In genomic region chr6:26033132-26033941, GRCh38 we compare ENCODE assay signal across 1 cellular context.
TF ChIP-seq lines count a peak whose summit lies in the region.

No MANE protein-coding gene starts in this region.

TF ChIP-seq in HepG2, 621 proteins besides CTCF, POLR2A, EP300 and RAD21 (continued from another document and continues in another):
- TF ChIP-seq, protein P1, sequence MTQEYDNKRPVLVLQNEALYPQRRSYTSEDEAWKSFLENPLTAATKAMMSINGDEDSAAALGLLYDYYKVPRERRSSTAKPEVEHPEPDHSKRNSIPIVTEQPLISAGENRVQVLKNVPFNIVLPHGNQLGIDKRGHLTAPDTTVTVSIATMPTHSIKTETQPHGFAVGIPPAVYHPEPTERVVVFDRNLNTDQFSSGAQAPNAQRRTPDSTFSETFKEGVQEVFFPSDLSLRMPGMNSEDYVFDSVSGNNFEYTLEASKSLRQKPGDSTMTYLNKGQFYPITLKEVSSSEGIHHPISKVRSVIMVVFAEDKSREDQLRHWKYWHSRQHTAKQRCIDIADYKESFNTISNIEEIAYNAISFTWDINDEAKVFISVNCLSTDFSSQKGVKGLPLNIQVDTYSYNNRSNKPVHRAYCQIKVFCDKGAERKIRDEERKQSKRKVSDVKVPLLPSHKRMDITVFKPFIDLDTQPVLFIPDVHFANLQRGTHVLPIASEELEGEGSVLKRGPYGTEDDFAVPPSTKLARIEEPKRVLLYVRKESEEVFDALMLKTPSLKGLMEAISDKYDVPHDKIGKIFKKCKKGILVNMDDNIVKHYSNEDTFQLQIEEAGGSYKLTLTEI (CRISPR knock-in tag; conservative IDR thresholded peaks at IDR 0.05) = no peak
- TF ChIP-seq PRDM10 (CRISPR knock-in tag; IDR thresholded peaks at IDR 0.05; ENCODE audit: low read depth) (no peak), ZNF331 (CRISPR knock-in tag; IDR thresholded peaks at IDR 0.05) (peak; percentile 69; the same call in 1 of the 2 replicates), ZSCAN9 (CRISPR knock-in tag; IDR thresholded peaks at IDR 0.05; ENCODE audit: borderline replicate concordance) (peak; percentile 70; the same call in 1 of the 2 replicates), ZNF589 (CRISPR knock-in tag; conservative IDR thresholded peaks at IDR 0.05) (no peak), HNF4G (IDR thresholded peaks at IDR 0.05; ENCODE audit: borderline replicate concordance, low read depth, low read length) (no peak), HNF4G (CRISPR knock-in tag; IDR thresholded peaks at IDR 0.05; ENCODE audit: borderline replicate concordance, low read depth) (peak; percentile 20; the same call in 1 of the 2 replicates), HNRNPUL1 (IDR thresholded peaks at IDR 0.05; ENCODE audit: low read depth, low read length) (no peak), ZNF724P (CRISPR knock-in tag; IDR thresholded peaks at IDR 0.05; ENCODE audit: borderline replicate concordance) (peak; percentile 36; the same call in 1 of the 2 replicates), SP140L (CRISPR knock-in tag; IDR thresholded peaks at IDR 0.05; ENCODE audit: borderline replicate concordance) (no peak), ZNF569 (CRISPR knock-in tag; IDR thresholded peaks at IDR 0.05; ENCODE audit: borderline replicate concordance) (no peak), ZNF775 (CRISPR knock-in tag; IDR thresholded peaks at IDR 0.05; ENCODE audit: borderline replicate concordance) (no peak), HDAC2 (CRISPR knock-in tag; IDR thresholded peaks at IDR 0.05) (no peak; the same call in none of the 2 replicates), ZNF7 (CRISPR knock-in tag; IDR thresholded peaks at IDR 0.05) (no peak), ZNF780A (CRISPR knock-in tag; IDR thresholded peaks at IDR 0.05) (0 out of 2 replicates have a peak, but pooled peaks have one; percentile 25), SAP130 (CRISPR knock-in tag; IDR thresholded peaks at IDR 0.05; ENCODE audit: low read depth) (peak; percentile 88), ZNF234 (CRISPR knock-in tag; conservative IDR thresholded peaks at IDR 0.05) (no peak), ZNF776 (CRISPR knock-in tag; IDR thresholded peaks at IDR 0.05) (0 out of 2 replicates have a peak, but pooled peaks have one; percentile 56), MYNN (CRISPR knock-in tag; IDR thresholded peaks at IDR 0.05; ENCODE audit: low read depth) (no peak), CSRNP2 (CRISPR knock-in tag; conservative IDR thresholded peaks at IDR 0.05; ENCODE audit: low read depth) (0 out of 2 replicates have a peak, but pooled peaks have one; percentile 40), ZNF33A (CRISPR knock-in tag; IDR thresholded peaks at IDR 0.05; ENCODE audit: borderline replicate concordance) (no peak), ONECUT2 (CRISPR knock-in tag; IDR thresholded peaks at IDR 0.05) (no peak), SOX5 (CRISPR knock-in tag; IDR thresholded peaks at IDR 0.05; ENCODE audit: borderline replicate concordance) (peak; percentile 4; the same call in 1 of the 2 replicates), ZSCAN5A (CRISPR knock-in tag; IDR thresholded peaks at IDR 0.05; ENCODE audit: borderline replicate concordance) (peak; percentile 75; the same call in 1 of the 2 replicates), PAWR (CRISPR knock-in tag; IDR thresholded peaks at IDR 0.05; ENCODE audit: borderline replicate concordance) (no peak), GATAD2A (CRISPR knock-in tag; IDR thresholded peaks at IDR 0.05) (peak; percentile 35; the same call in 1 of the 2 replicates), NFIB (CRISPR knock-in tag; IDR thresholded peaks at IDR 0.05; ENCODE audit: borderline replicate concordance) (no peak), MIER3 (CRISPR knock-in tag; IDR thresholded peaks at IDR 0.05; ENCODE audit: borderline replicate concordance) (no peak), ZZZ3 (CRISPR knock-in tag; IDR thresholded peaks at IDR 0.05; ENCODE audit: borderline replicate concordance) (no peak), U2AF1 (optimal IDR thresholded peaks at IDR 0.05; ENCODE audit: low read depth, low read length) (peak; percentile 13), ZNF740 (CRISPR knock-in tag; IDR thresholded peaks at IDR 0.05) (no peak), PHF21A (CRISPR knock-in tag; IDR thresholded peaks at IDR 0.05) (peak; percentile 67), JUND (CRISPR knock-in tag; IDR thresholded peaks at IDR 0.05) (peak; percentile 47; the same call in 1 of the 2 replicates)
- TF ChIP-seq, protein P2, sequence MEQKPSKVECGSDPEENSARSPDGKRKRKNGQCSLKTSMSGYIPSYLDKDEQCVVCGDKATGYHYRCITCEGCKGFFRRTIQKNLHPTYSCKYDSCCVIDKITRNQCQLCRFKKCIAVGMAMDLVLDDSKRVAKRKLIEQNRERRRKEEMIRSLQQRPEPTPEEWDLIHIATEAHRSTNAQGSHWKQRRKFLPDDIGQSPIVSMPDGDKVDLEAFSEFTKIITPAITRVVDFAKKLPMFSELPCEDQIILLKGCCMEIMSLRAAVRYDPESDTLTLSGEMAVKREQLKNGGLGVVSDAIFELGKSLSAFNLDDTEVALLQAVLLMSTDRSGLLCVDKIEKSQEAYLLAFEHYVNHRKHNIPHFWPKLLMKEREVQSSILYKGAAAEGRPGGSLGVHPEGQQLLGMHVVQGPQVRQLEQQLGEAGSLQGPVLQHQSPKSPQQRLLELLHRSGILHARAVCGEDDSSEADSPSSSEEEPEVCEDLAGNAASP (CRISPR knock-in tag; IDR thresholded peaks at IDR 0.05; ENCODE audit: borderline replicate concordance) = 0 out of 2 replicates have a peak, but pooled peaks have one; percentile 27
- TF ChIP-seq, protein P3, sequence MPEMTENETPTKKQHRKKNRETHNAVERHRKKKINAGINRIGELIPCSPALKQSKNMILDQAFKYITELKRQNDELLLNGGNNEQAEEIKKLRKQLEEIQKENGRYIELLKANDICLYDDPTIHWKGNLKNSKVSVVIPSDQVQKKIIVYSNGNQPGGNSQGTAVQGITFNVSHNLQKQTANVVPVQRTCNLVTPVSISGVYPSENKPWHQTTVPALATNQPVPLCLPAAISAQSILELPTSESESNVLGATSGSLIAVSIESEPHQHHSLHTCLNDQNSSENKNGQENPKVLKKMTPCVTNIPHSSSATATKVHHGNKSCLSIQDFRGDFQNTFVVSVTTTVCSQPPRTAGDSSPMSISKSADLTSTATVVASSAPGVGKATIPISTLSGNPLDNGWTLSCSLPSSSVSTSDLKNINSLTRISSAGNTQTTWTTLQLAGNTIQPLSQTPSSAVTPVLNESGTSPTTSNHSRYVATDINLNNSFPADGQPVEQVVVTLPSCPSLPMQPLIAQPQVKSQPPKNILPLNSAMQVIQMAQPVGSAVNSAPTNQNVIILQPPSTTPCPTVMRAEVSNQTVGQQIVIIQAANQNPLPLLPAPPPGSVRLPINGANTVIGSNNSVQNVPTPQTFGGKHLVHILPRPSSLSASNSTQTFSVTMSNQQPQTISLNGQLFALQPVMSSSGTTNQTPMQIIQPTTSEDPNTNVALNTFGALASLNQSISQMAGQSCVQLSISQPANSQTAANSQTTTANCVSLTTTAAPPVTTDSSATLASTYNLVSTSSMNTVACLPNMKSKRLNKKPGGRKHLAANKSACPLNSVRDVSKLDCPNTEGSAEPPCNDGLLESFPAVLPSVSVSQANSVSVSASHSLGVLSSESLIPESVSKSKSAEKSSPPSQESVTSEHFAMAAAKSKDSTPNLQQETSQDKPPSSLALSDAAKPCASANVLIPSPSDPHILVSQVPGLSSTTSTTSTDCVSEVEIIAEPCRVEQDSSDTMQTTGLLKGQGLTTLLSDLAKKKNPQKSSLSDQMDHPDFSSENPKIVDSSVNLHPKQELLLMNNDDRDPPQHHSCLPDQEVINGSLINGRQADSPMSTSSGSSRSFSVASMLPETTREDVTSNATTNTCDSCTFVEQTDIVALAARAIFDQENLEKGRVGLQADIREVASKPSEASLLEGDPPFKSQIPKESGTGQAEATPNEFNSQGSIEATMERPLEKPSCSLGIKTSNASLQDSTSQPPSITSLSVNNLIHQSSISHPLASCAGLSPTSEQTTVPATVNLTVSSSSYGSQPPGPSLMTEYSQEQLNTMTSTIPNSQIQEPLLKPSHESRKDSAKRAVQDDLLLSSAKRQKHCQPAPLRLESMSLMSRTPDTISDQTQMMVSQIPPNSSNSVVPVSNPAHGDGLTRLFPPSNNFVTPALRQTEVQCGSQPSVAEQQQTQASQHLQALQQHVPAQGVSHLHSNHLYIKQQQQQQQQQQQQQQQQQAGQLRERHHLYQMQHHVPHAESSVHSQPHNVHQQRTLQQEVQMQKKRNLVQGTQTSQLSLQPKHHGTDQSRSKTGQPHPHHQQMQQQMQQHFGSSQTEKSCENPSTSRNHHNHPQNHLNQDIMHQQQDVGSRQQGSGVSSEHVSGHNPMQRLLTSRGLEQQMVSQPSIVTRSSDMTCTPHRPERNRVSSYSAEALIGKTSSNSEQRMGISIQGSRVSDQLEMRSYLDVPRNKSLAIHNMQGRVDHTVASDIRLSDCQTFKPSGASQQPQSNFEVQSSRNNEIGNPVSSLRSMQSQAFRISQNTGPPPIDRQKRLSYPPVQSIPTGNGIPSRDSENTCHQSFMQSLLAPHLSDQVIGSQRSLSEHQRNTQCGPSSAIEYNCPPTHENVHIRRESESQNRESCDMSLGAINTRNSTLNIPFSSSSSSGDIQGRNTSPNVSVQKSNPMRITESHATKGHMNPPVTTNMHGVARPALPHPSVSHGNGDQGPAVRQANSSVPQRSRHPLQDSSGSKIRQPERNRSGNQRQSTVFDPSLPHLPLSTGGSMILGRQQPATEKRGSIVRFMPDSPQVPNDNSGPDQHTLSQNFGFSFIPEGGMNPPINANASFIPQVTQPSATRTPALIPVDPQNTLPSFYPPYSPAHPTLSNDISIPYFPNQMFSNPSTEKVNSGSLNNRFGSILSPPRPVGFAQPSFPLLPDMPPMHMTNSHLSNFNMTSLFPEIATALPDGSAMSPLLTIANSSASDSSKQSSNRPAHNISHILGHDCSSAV (CRISPR knock-in tag; IDR thresholded peaks at IDR 0.05; ENCODE audit: borderline replicate concordance) = no peak
- TF ChIP-seq, protein P4, sequence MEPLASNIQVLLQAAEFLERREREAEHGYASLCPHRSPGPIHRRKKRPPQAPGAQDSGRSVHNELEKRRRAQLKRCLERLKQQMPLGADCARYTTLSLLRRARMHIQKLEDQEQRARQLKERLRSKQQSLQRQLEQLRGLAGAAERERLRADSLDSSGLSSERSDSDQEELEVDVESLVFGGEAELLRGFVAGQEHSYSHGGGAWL (CRISPR knock-in tag; IDR thresholded peaks at IDR 0.05) = peak; percentile 86
- TF ChIP-seq, protein P5, sequence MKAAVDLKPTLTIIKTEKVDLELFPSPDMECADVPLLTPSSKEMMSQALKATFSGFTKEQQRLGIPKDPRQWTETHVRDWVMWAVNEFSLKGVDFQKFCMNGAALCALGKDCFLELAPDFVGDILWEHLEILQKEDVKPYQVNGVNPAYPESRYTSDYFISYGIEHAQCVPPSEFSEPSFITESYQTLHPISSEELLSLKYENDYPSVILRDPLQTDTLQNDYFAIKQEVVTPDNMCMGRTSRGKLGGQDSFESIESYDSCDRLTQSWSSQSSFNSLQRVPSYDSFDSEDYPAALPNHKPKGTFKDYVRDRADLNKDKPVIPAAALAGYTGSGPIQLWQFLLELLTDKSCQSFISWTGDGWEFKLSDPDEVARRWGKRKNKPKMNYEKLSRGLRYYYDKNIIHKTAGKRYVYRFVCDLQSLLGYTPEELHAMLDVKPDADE (CRISPR knock-in tag; IDR thresholded peaks at IDR 0.05) = no peak
